In genomic region chr1:8364528-8365442, GRCh38 we compare ENCODE assay signal across 14 cellular contexts. TPM values are rescaled to one million over a fixed set of nuclear protein-coding genes. Genes with fewer than 3 reads are reported as not detected.
DNase-seq lines count a peak whose midpoint lies in the region; ATAC-seq and TF ChIP-seq lines count a peak whose summit lies in the region.
"Had no signal": no experiment of that assay in that cellular context is flagged by ENCODE, and none has a peak within 500 bp of the region (broad histone marks: within the 10 kb centered on the region; RNA-seq: fewer than 3 reads in every experiment).

No MANE protein-coding gene starts in this region.

- H3K23ac ChIP-seq in neuronal stem cell (ENCODE audit: low read depth, low read length, poor library complexity) = peak overlapping the region; percentile 78

- H3K79me1 ChIP-seq in neuronal stem cell (ENCODE audit: low read depth, low read length) = peaks cover 17% of the 10 kb centered on the region

- DNase-seq in WTC11 (ENCODE audit: low spot score) (no peak), Right ventricle myocardium superior (peak; percentile 77), neuronal stem cell (ENCODE audit: low spot score) (no peak), upper lobe of left lung (peak; percentile 75 to 82), pons (ENCODE audit: low spot score) (no peak), SHP77 treated with DMSO at 0.1 percent for 48 hours (lab: John Stamatoyannopoulos, UW) (no peak)
- DNase-seq: activated CD4-positive, alpha-beta memory T cell treated with anti-CD3 and anti-CD28 coated beads, Interleukin-2, amount 10 ng/mL, durations not matched to agents 7 days and 5 days; activated gamma-delta T cell treated with Interleukin-2 at 50 U/mL for 16 hours; caudate nucleus; KBM-7; NCI-H1417 treated with DMSO at 0.1 percent for 48 hours; NCI-H526 treated with DMSO at 0.1 percent for 48 hours; nucleus accumbens had no signal

- H3K27me3 ChIP-seq in neuronal stem cell (ENCODE audit: control insufficient read depth in 3 of 3, insufficient read depth in 3 of 3, low read depth in 1 of 3, low read length in 3 of 3) = no peaks in the 10 kb centered on the region
- no peaks in the 10 kb centered on the region for H3K27me3 ChIP-seq in upper lobe of left lung

- POLR2A ChIA-PET in WTC11 (lab: Charles Lee) = no interaction called here

- H3K27me3 Mint-ChIP-seq in WTC11 (ENCODE audit: low read depth) = no peaks in the 10 kb centered on the region
- H3K27me3 Mint-ChIP-seq: activated CD4-positive, alpha-beta memory T cell treated with anti-CD3 and anti-CD28 coated beads, Interleukin-2, amount 10 ng/mL, durations not matched to agents 7 days and 5 days had no signal

- TF ChIP-seq POLR2A in upper lobe of left lung (IDR thresholded peaks at IDR 0.05) = no peak

- H3K4me1 ChIP-seq in neuronal stem cell (ENCODE audit: control insufficient read depth in 2 of 2, insufficient read depth in 1 of 2, low read depth in 1 of 2, low read length in 2 of 2) = peaks cover 8 to 16% of the 10 kb centered on the region in 2 donors
- peaks cover 26 to 41% (median 35%) of the 10 kb centered on the region in 4 donors for H3K4me1 ChIP-seq in upper lobe of left lung

- H3K4ac ChIP-seq in neuronal stem cell (ENCODE audit: low read length) = no peak overlapping the region

- H3K18ac ChIP-seq in neuronal stem cell (ENCODE audit: low read length) = peak overlapping the region; percentile 69

- no peak overlapping the region for H4K91ac ChIP-seq in neuronal stem cell (ENCODE audit: low read depth, low read length, poor library complexity)

- WGBS in neuronal stem cell (ENCODE audit: extremely low coverage in 2 of 2, insufficient read length in 2 of 2, insufficient replicate concordance in 1 of 2), 2 donors = no CpG with 5 or more reads among the region's 29 CpGs
- WGBS in upper lobe of left lung, 2 donors = 76 to 83% methylated on average over 20 to 27 of the region's 29 CpGs

- H4K8ac ChIP-seq in neuronal stem cell (ENCODE audit: low read depth, low read length) = no peak overlapping the region

- H3K4me2 ChIP-seq in neuronal stem cell (ENCODE audit: insufficient read depth, low read length, poor library complexity, severe bottlenecking) = no peak overlapping the region

- peak overlapping the region; percentile 17; the same call in 1 of the 2 replicates for H3K27ac Mint-ChIP-seq in WTC11
- H3K27ac Mint-ChIP-seq: activated CD4-positive, alpha-beta memory T cell treated with anti-CD3 and anti-CD28 coated beads, Interleukin-2, amount 10 ng/mL, durations not matched to agents 7 days and 5 days had no signal

- H2BK5ac ChIP-seq in neuronal stem cell (ENCODE audit: low read length) = no peak overlapping the region

- no peak overlapping the region for H2AFZ ChIP-seq in neuronal stem cell (ENCODE audit: low read length)

- H2BK120ac ChIP-seq in neuronal stem cell (ENCODE audit: low read depth, low read length) = no peak overlapping the region

- no peaks in the 10 kb centered on the region for H3K9me3 Mint-ChIP-seq in WTC11
- H3K9me3 Mint-ChIP-seq: activated CD4-positive, alpha-beta memory T cell treated with anti-CD3 and anti-CD28 coated beads, Interleukin-2, amount 10 ng/mL, durations not matched to agents 7 days and 5 days had no signal

- intact Hi-C loops in Right ventricle myocardium superior (cut with DNase I) = no loop called here

- H3K36me3 ChIP-seq in neuronal stem cell (replicated peaks in 1 of 2; ENCODE audit: control insufficient read depth in 2 of 2, insufficient read depth in 2 of 2, low read length in 2 of 2) (peaks cover 33 to 68% of the 10 kb centered on the region in 2 donors), upper lobe of left lung (peaks cover 23 to 65% (median 61%) of the 10 kb centered on the region in 4 donors)

- no peak overlapping the region for H2BK12ac ChIP-seq in neuronal stem cell (ENCODE audit: low read length)

- H3K9me3 ChIP-seq in neuronal stem cell (replicated peaks in 1 of 2; ENCODE audit: control insufficient read depth in 2 of 2, insufficient read depth in 1 of 2, low read depth in 1 of 2, low read length in 2 of 2) (peaks cover 2 to 3% of the 10 kb centered on the region in 2 donors), upper lobe of left lung (no peaks in the 10 kb centered on the region)

- peak overlapping the region; percentile 6 for H3K14ac ChIP-seq in neuronal stem cell (ENCODE audit: low read length)

- H2AK5ac ChIP-seq in neuronal stem cell (ENCODE audit: low read depth, low read length) = no peak overlapping the region

- H3K4me1 Mint-ChIP-seq in WTC11 = peaks cover 29% of the 10 kb centered on the region

- no peak overlapping the region for H3K4me3 Mint-ChIP-seq in WTC11
- H3K4me3 Mint-ChIP-seq: activated CD4-positive, alpha-beta memory T cell treated with anti-CD3 and anti-CD28 coated beads, Interleukin-2, amount 10 ng/mL, durations not matched to agents 7 days and 5 days had no signal

- ATAC-seq in WTC11 = no peak
- ATAC-seq in Right ventricle myocardium superior (ENCODE audit: poor library complexity) = peak; percentile 47
- no peak for ATAC-seq in upper lobe of left lung (ENCODE audit: low FRiP score in 2 of 2)
- ATAC-seq in HG02870 (IDR thresholded peaks at IDR 0.05; ENCODE audit: unreplicated experiment) = no peak

- H2BK15ac ChIP-seq in neuronal stem cell (ENCODE audit: low read length) = no peak overlapping the region

- peak in 2 of 4 donors; percentile 37 to 47 for TF ChIP-seq EP300 in upper lobe of left lung (IDR thresholded peaks at IDR 0.05)

- no peak overlapping the region for H3K27ac ChIP-seq in neuronal stem cell (replicated peaks; ENCODE audit: low read length)
- peak overlapping the region; percentile 18 to 79 (median 72) for H3K27ac ChIP-seq in upper lobe of left lung

- CTCF ChIA-PET in WTC11 (lab: Charles Lee) = interaction anchor here (1.7 to 1.8 kb wide), 2 partner anchors 16 to 484 kb away, joined by 4 to 5 read pairs; no protein-coding TSS in a partner anchor

- TF ChIP-seq CTCF in WTC11 (IDR thresholded peaks at IDR 0.05) (no peak), upper lobe of left lung (IDR thresholded peaks at IDR 0.05) (no peak)

- peak overlapping the region; percentile 44 for H3K9ac ChIP-seq in neuronal stem cell (ENCODE audit: low read depth, low read length, poor library complexity)

- H3K4me3 ChIP-seq in neuronal stem cell (ENCODE audit: low read length in 2 of 2) (peak overlapping the region in 1 of 2 donors; percentile 56), upper lobe of left lung (no peak overlapping the region)

- H3K36me3 Mint-ChIP-seq in WTC11 = peaks cover 42% of the 10 kb centered on the region

TF ChIP-seq in WTC11, 78 proteins besides CTCF, POLR2A, EP300 and RAD21:
- TF ChIP-seq TP53 (CRISPR knock-in tag; IDR thresholded peaks at IDR 0.05) = no peak

RNA-seq across cellular contexts. Expression of gene SLC45A1, which starts 46.9 kb away (rescaled TPM):
- total RNA-seq in WTC11 (2021) = 2.0 to 2.3 TPM (median 2.3 TPM) in 3 replicates
- total RNA-seq in Right ventricle myocardium superior = 1.9 TPM
- 1.7 TPM for polyA plus RNA-seq in neuronal stem cell (2013, experiment 1 of 2)
- 1.7 TPM for polyA plus RNA-seq in neuronal stem cell (2013, experiment 2 of 2)
- total RNA-seq in upper lobe of left lung = 1 to 10 TPM in 2 of 6 donors, under 1 TPM in 2, not detected in 2; 0.91 to 1.4 (median 1.0) TPM

Comparison
In these comparisons a context has a peak if more than half of its experiments do, and no peak if none do; other contexts are left out.
1. DNase-seq: peak in Right ventricle myocardium superior (single experiment) and upper lobe of left lung (2 of 2); none in WTC11 (single experiment), neuronal stem cell (single experiment), pons (single experiment) and SHP77 treated with DMSO at 0.1 percent for 48 hours (single experiment).